Comparison of ENCODE assay signal across 18 cellular contexts in genomic region chr9:78893758-78894157, GRCh38.
DNase-seq lines count a peak whose midpoint lies in the region; ATAC-seq and TF ChIP-seq lines count a peak whose summit lies in the region.
"Had no signal": no experiment of that assay in that cellular context is flagged by ENCODE, and none has a peak within 500 bp of the region (broad histone marks: within the 10 kb centered on the region; RNA-seq: fewer than 3 reads in every experiment).

No MANE protein-coding gene starts in this region.

- H3K36me3 Mint-ChIP-seq in stimulated activated naive B cell treated with anti-CD40 and anti-IgM and Interleukin-4, amounts not matched to agents 10 μg/mL and 1 μg/mL and 100 μg/mL, for 72 hours = peaks cover 11 to 13% of the 10 kb centered on the region in 2 donors
- H3K36me3 Mint-ChIP-seq: CD4-positive, CD25-positive, alpha-beta regulatory T cell had no signal

- ATAC-seq in SK-N-SH treated with all-trans-retinoic acid at 6 μM for 48 hours (peak; percentile 52), GM19035 (IDR thresholded peaks at IDR 0.05; ENCODE audit: unreplicated experiment) (no peak)
- ATAC-seq in stimulated activated naive B cell treated with anti-CD40 and anti-IgM and Interleukin-4, amounts not matched to agents 10 μg/mL and 1 μg/mL and 100 μg/mL, for 72 hours (replicated peaks) = no peak
- ATAC-seq: HCT116 had no signal

- peak overlapping the region; percentile 23 to 36 for H3K4me3 Mint-ChIP-seq in stimulated activated naive B cell treated with anti-CD40 and anti-IgM and Interleukin-4, amounts not matched to agents 10 μg/mL and 1 μg/mL and 100 μg/mL, for 72 hours
- H3K4me3 Mint-ChIP-seq: CD4-positive, CD25-positive, alpha-beta regulatory T cell had no signal

- peak overlapping the region; percentile 94 for H3K27ac Mint-ChIP-seq in stimulated activated naive B cell treated with anti-CD40 and anti-IgM and Interleukin-4, amounts not matched to agents 10 μg/mL and 1 μg/mL and 100 μg/mL, for 72 hours
- H3K27ac Mint-ChIP-seq: CD4-positive, CD25-positive, alpha-beta regulatory T cell had no signal

- H3K9me3 Mint-ChIP-seq in stimulated activated naive B cell treated with anti-CD40 and anti-IgM and Interleukin-4, amounts not matched to agents 10 μg/mL and 1 μg/mL and 100 μg/mL, for 72 hours = peaks cover 10 to 14% of the 10 kb centered on the region in 2 donors

- DNase-seq in ELR (ENCODE audit: low read depth) (peak; percentile 13), fibroblast of the conjunctiva (ENCODE audit: low read depth) (peak; percentile 32), kidney glomerular epithelial cell (lab: John Stamatoyannopoulos, UW) (no peak), AG08395 (ENCODE audit: low spot score) (no peak)
- DNase-seq in stimulated activated naive B cell treated with anti-CD40 and anti-IgM and Interleukin-4, amounts not matched to agents 10 μg/mL and 1 μg/mL and 100 μg/mL, for 72 hours = no peak
- DNase-seq: CD4-positive, CD25-positive, alpha-beta regulatory T cell; GOT3; KG1; NCI-H1092 treated with DMSO at 0.1 percent for 48 hours; NCI-H146; NCI-H2029 treated with DMSO at 0.1 percent for 48 hours; NCI-H2171; NCI-H524 treated with DMSO at 0.1 percent for 48 hours; NCI-H82; SW 1271 had no signal

- H3K27me3 Mint-ChIP-seq in stimulated activated naive B cell treated with anti-CD40 and anti-IgM and Interleukin-4, amounts not matched to agents 10 μg/mL and 1 μg/mL and 100 μg/mL, for 72 hours = peaks cover 0 to 1% of the 10 kb centered on the region in 2 donors
- H3K27me3 Mint-ChIP-seq: CD4-positive, CD25-positive, alpha-beta regulatory T cell had no signal

- H3K4me1 Mint-ChIP-seq in stimulated activated naive B cell treated with anti-CD40 and anti-IgM and Interleukin-4, amounts not matched to agents 10 μg/mL and 1 μg/mL and 100 μg/mL, for 72 hours = peaks cover 19 to 36% of the 10 kb centered on the region in 2 donors
- H3K4me1 Mint-ChIP-seq: CD4-positive, CD25-positive, alpha-beta regulatory T cell had no signal

TF ChIP-seq in SK-N-SH treated with all-trans-retinoic acid at 6 μM for 48 hours, 23 proteins besides CTCF, POLR2A, EP300 and RAD21:
- TF ChIP-seq ZNF70 (CRISPR knock-in tag; IDR thresholded peaks at IDR 0.05) = no peak
- no peak for TF ChIP-seq OSR1 (CRISPR knock-in tag; IDR thresholded peaks at IDR 0.05)
- no peak for TF ChIP-seq CSDC2 (CRISPR knock-in tag; IDR thresholded peaks at IDR 0.05)
- TF ChIP-seq ZFP30 (CRISPR knock-in tag; IDR thresholded peaks at IDR 0.05) = no peak
- no peak for TF ChIP-seq RARB (CRISPR knock-in tag; IDR thresholded peaks at IDR 0.05)
- TF ChIP-seq BACH2 (CRISPR knock-in tag; IDR thresholded peaks at IDR 0.05; ENCODE audit: borderline replicate concordance) = no peak
- no peak for TF ChIP-seq TCF4 (CRISPR knock-in tag; IDR thresholded peaks at IDR 0.05; ENCODE audit: borderline replicate concordance)
- TF ChIP-seq TOX (CRISPR knock-in tag; IDR thresholded peaks at IDR 0.05; ENCODE audit: borderline replicate concordance) = no peak
- TF ChIP-seq TSHZ2 (CRISPR knock-in tag; IDR thresholded peaks at IDR 0.05) = no peak
- no peak for TF ChIP-seq POU6F1 (CRISPR knock-in tag; IDR thresholded peaks at IDR 0.05; ENCODE audit: borderline replicate concordance, low read depth)
- no peak for TF ChIP-seq ZFP3 (CRISPR knock-in tag; IDR thresholded peaks at IDR 0.05)
- TF ChIP-seq ISL1 (CRISPR knock-in tag; IDR thresholded peaks at IDR 0.05) = no peak
- TF ChIP-seq PPARA (CRISPR knock-in tag; IDR thresholded peaks at IDR 0.05; ENCODE audit: borderline replicate concordance) = no peak
- TF ChIP-seq SNAI2 (CRISPR knock-in tag; IDR thresholded peaks at IDR 0.05) = no peak
- TF ChIP-seq ZC3H10 (CRISPR knock-in tag; IDR thresholded peaks at IDR 0.05) = no peak
- no peak for TF ChIP-seq CSRNP3 (CRISPR knock-in tag; IDR thresholded peaks at IDR 0.05)
- TF ChIP-seq ZNF565 (CRISPR knock-in tag; conservative IDR thresholded peaks at IDR 0.05; ENCODE audit: low read depth) = no peak
- no peak for TF ChIP-seq GLIS3 (CRISPR knock-in tag; IDR thresholded peaks at IDR 0.05)
- TF ChIP-seq ZNF8 (CRISPR knock-in tag; IDR thresholded peaks at IDR 0.05) = no peak

Comparison
In these comparisons a context has a peak if more than half of its experiments do, and no peak if none do; other contexts are left out.
1. DNase-seq: peak in ELR (single experiment) and fibroblast of the conjunctiva (single experiment); none in stimulated activated naive B cell treated with anti-CD40 and anti-IgM and Interleukin-4, amounts not matched to agents 10 μg/mL and 1 μg/mL and 100 μg/mL, for 72 hours (single experiment), kidney glomerular epithelial cell (single experiment) and AG08395 (single experiment).